8 cellular contexts compared by ENCODE assay signal in genomic region chr3:49120438-49121135, GRCh38. TPM values are rescaled to one million over a fixed set of nuclear protein-coding genes. Genes with fewer than 3 reads are reported as not detected.
A peak's percentile ranks its signal among the peaks of the same experiment; 100 is the strongest.
DNase-seq lines count a peak whose midpoint lies in the region; ATAC-seq and TF ChIP-seq lines count a peak whose summit lies in the region.

USP19 (minus strand) TSS chr3:49120823; CDS start chr3:49119145, 1,678 bp downstream.

- peaks cover 53% of the 10 kb centered on the region for H3K36me3 ChIP-seq in WERI-Rb-1
- H3K36me3 ChIP-seq in mammary epithelial cell (ENCODE audit: insufficient read depth, low read length): peaks cover 31% of the 10 kb centered on the region

- WGBS in mammary epithelial cell (ENCODE audit: low coverage, missing lambda C conversion rate): 20% methylated on average over 2 of the region's 70 CpGs

- H3K79me2 ChIP-seq in mammary epithelial cell (ENCODE audit: insufficient read depth, low read length): peaks cover 23% of the 10 kb centered on the region

- dilution Hi-C loops in mammary epithelial cell (cut with HindIII; ENCODE audit: low sequenced_read_pairs): no loop called here

- H3K9me3 ChIP-seq in WERI-Rb-1 (ENCODE audit: severe bottlenecking) (no peaks in the 10 kb centered on the region), mammary epithelial cell (replicated peaks; ENCODE audit: insufficient read depth, low read length) (no peaks in the 10 kb centered on the region)

- BruUV-seq in mammary epithelial cell (replicated peaks; lab: Mats Ljungman, UMichigan): no TSS peak

- peak within 1 kb of the TSS; percentile 77 for H2AFZ ChIP-seq in mammary epithelial cell (ENCODE audit: low read depth, low read length)

- H3K4me1 ChIP-seq in mammary epithelial cell (ENCODE audit: insufficient read depth, low read length): peaks cover 17% of the 10 kb centered on the region

- CTCF ChIA-PET in mammary epithelial cell (lab: Charles Lee; ENCODE audit: low non-redundant PET): interaction anchor here (0.6 kb wide), 1 partner anchor 104 kb away, joined by 3 read pairs; no protein-coding TSS in a partner anchor

- peak within 1 kb of the TSS; percentile 99 for H3K4me2 ChIP-seq in mammary epithelial cell (ENCODE audit: insufficient read depth, low read depth, low read length)

- ATAC-seq in GM18511 (IDR thresholded peaks at IDR 0.05; ENCODE audit: unreplicated experiment) (peak; percentile 90), HG03039 (IDR thresholded peaks at IDR 0.05; ENCODE audit: unreplicated experiment) (peak; percentile 77)

- H3K4me3 ChIP-seq in WERI-Rb-1 (ENCODE audit: low read depth, low read length) (peak within 1 kb of the TSS; percentile 67), mammary epithelial cell (replicated peaks in 1 of 3; ENCODE audit: insufficient read depth in 1 of 3, low read depth in 2 of 3, low read length in 3 of 3) (peak within 1 kb of the TSS; percentile 58 to 96 (median 70))

- H3K9ac ChIP-seq in mammary epithelial cell (ENCODE audit: insufficient read depth, low read length): peak within 1 kb of the TSS; percentile 82

- TF ChIP-seq CTCF in WERI-Rb-1 (IDR thresholded peaks at IDR 0.05; ENCODE audit: low read depth, low read length) (no peak), mammary epithelial cell (conservative IDR thresholded peaks at IDR 0.05 in 1 of 2, IDR thresholded peaks at IDR 0.05 in 1 of 2; ENCODE audit: extremely low read depth in 1 of 2, insufficient read depth in 1 of 2, low read depth in 1 of 2, low read length in 2 of 2) (no peak)

- DNase-seq in A172 (ENCODE audit: low spot score) (peak; percentile 82), NCI-H2227 (lab: John Stamatoyannopoulos, UW; ENCODE audit: unreplicated experiment) (peak; percentile 95), WERI-Rb-1 (peak; percentile 93), mammary epithelial cell (peak; percentile 90), iPS-NIHi7 (ENCODE audit: extremely low spot score) (peak; percentile 99), smooth muscle cell of the brain vasculature (ENCODE audit: low read depth, low spot score) (peak; percentile 77)

- H3K27ac ChIP-seq in WERI-Rb-1: peak within 1 kb of the TSS; percentile 72
- peak within 1 kb of the TSS; percentile 67 for H3K27ac ChIP-seq in mammary epithelial cell (ENCODE audit: insufficient read depth, low read depth, low read length)

- H4K20me1 ChIP-seq in mammary epithelial cell (ENCODE audit: insufficient read depth, low read length): no peaks in the 10 kb centered on the region

- H3K27me3 ChIP-seq in WERI-Rb-1 (ENCODE audit: insufficient read depth, low read depth, severe bottlenecking) (no peaks in the 10 kb centered on the region), mammary epithelial cell (ENCODE audit: insufficient read depth, low read length) (no peaks in the 10 kb centered on the region)

- intact Hi-C loops in mammary epithelial cell (cut with micrococcal nuclease): loop anchor here (1.0 kb wide), 2 partner anchors 13 to 26 kb away; partner anchors contain the start of genes LAMB2 and QRICH1

- in situ Hi-C loops in mammary epithelial cell (cut with MboI; ENCODE audit: low sequenced_read_pairs in 2 of 2): no loop called here

RNA-seq across cellular contexts. Expression of gene USP19, which starts in this region (rescaled TPM):
- total RNA-seq in A172 (2014; rRNA removed; shearing (Covaris generic)): 48.3 and 54.2 TPM in 2 replicates
- total RNA-seq in mammary epithelial cell: 10 to 100 TPM; 30.5 to 37.2 TPM
- 25.1 TPM for polyA plus RNA-seq in mammary epithelial cell
- 42.6 TPM for polyA minus RNA-seq in mammary epithelial cell

Comparison
In these comparisons a context has a peak if more than half of its experiments do, and no peak if none do; other contexts are left out.
1. Peak in every context shown above with its lines: DNase-seq, ATAC-seq, H3K4me3 ChIP-seq and H3K27ac ChIP-seq.